ENCODE assay signal across 8 cellular contexts in genomic region chr12:13044002-13044858, GRCh38. TPM values are rescaled to one million over a fixed set of nuclear protein-coding genes. Genes with fewer than 3 reads are reported as not detected.
A peak's percentile ranks its signal among the peaks of the same experiment; 100 is the strongest.
DNase-seq lines count a peak whose midpoint lies in the region; ATAC-seq and FAIRE-seq lines count a peak whose summit lies in the region.

Gene FAM234B (plus strand): TSS chr12:13044381. CDS start chr12:13044404, 23 bp downstream.

- no peaks in the 10 kb centered on the region; the same call in 1 of the 2 replicates for H3K9me3 ChIP-seq in HUES6 (ENCODE audit: control insufficient read depth, insufficient read depth, low read depth, low read length)
- H3K9me3 ChIP-seq in neuron (ENCODE audit: low read length), result no peaks in the 10 kb centered on the region
- no peaks in the 10 kb centered on the region for H3K9me3 ChIP-seq in stomach smooth muscle (ENCODE audit: control insufficient read depth in 2 of 2, low read length in 2 of 2)

- peaks cover 6% of the 10 kb centered on the region for H3K27me3 ChIP-seq in HUES6 (ENCODE audit: control insufficient read depth, insufficient read depth, low read length)
- peaks cover 6% of the 10 kb centered on the region for H3K27me3 ChIP-seq in neuron (ENCODE audit: insufficient read depth, low read length)
- H3K27me3 ChIP-seq in stomach smooth muscle (ENCODE audit: control insufficient read depth in 1 of 2, insufficient read depth in 2 of 2, low read length in 2 of 2), result peaks cover 0 to 2% of the 10 kb centered on the region in 2 donors

- H3K27ac ChIP-seq in HUES6 (ENCODE audit: low read depth, low read length) (no peak within 1 kb of the TSS), stomach smooth muscle (ENCODE audit: low read length) (no peak within 1 kb of the TSS)

- H3K36me3 ChIP-seq in HUES6 (ENCODE audit: control insufficient read depth, insufficient read depth, low read length), result no peaks in the 10 kb centered on the region
- H3K36me3 ChIP-seq in neuron (ENCODE audit: insufficient read depth, low read length), result no peaks in the 10 kb centered on the region
- no peaks in the 10 kb centered on the region for H3K36me3 ChIP-seq in stomach smooth muscle (ENCODE audit: control insufficient read depth in 2 of 2, insufficient read depth in 2 of 2, low read length in 2 of 2)

- ATAC-seq in GM21367 (IDR thresholded peaks at IDR 0.05; ENCODE audit: unreplicated experiment), result peak; percentile 85

- peak; percentile 48 for DNase-seq in DMS114 treated with DMSO at 0.1 percent for 48 hours (lab: John Stamatoyannopoulos, UW; ENCODE audit: unreplicated experiment)
- peak; percentile 51 for DNase-seq in RPMI7951 (ENCODE audit: low read depth)
- peak; percentile 69 for DNase-seq in activated gamma-delta T cell treated with Interleukin-2 at 50 U/mL for 16 hours
- peak; percentile 77 to 82 for DNase-seq in frontal cortex (ENCODE audit: low spot score in 2 of 2)

- H3K4me1 ChIP-seq in HUES6 (ENCODE audit: control insufficient read depth, insufficient read depth, low read length) (peaks cover 12% of the 10 kb centered on the region; the same call in 1 of the 2 replicates), neuron (ENCODE audit: insufficient read depth, low read length) (peaks cover 4% of the 10 kb centered on the region), stomach smooth muscle (ENCODE audit: control insufficient read depth, insufficient read depth, low read length) (peaks cover 5% of the 10 kb centered on the region)

- H3K9ac ChIP-seq in HUES6 (ENCODE audit: low read length), result peak within 1 kb of the TSS; percentile 61
- peak within 1 kb of the TSS; percentile 71 to 73 for H3K9ac ChIP-seq in stomach smooth muscle (ENCODE audit: low read length in 2 of 2)

- H3K4me3 ChIP-seq in HUES6 (ENCODE audit: low read depth, low read length), result peak within 1 kb of the TSS; percentile 90
- peak within 1 kb of the TSS; percentile 78 for H3K4me3 ChIP-seq in neuron (ENCODE audit: low read length)
- peak within 1 kb of the TSS; percentile 75 to 97 for H3K4me3 ChIP-seq in stomach smooth muscle (ENCODE audit: low read length in 2 of 2)

- peak within 1 kb of the TSS; percentile 80 for H2AFZ ChIP-seq in neuron (ENCODE audit: low read depth, low read length)

- FAIRE-seq in frontal cortex (lab: Jason Lieb, UNC), result no peak

RNA-seq across cellular contexts. Expression of gene FAM234B, which starts in this region (rescaled TPM):
- total RNA-seq in RPMI7951 (2014; rRNA removed; shearing (Covaris generic)), result 2.7 and 2.9 TPM in 2 replicates
- total RNA-seq in frontal cortex, result 62.0 TPM

Comparison
In these comparisons a context has a peak if more than half of its experiments do, and no peak if none do; other contexts are left out.
1. RNA of gene FAM234B (total RNA-seq): 62.0 TPM in frontal cortex (single experiment); 2.7 to 2.9 TPM in RPMI7951; every median in the first group is over 10 times any median in the second.
2. Peak in every context shown above with its lines, with median percentiles within 50 percentile points of each other: DNase-seq and H3K4me3 ChIP-seq.